In genomic region chr4:38733663-38734062, GRCh38 we compare ENCODE assay signal across 16 cellular contexts. TPM values are rescaled to one million over a fixed set of nuclear protein-coding genes. Genes with fewer than 3 reads are reported as not detected.
"Had no signal": no experiment of that assay in that cellular context is flagged by ENCODE, and none has a peak within 500 bp of the region (broad histone marks: within the 10 kb centered on the region; RNA-seq: fewer than 3 reads in every experiment).

No MANE protein-coding gene starts in this region.

- H3K4me1 ChIP-seq: psoas muscle had no signal

- DNase-seq: activated CD4-positive, alpha-beta memory T cell treated with anti-CD3 and anti-CD28 coated beads, Interleukin-2, amount 10 ng/mL, durations not matched to agents 7 days and 5 days; activated CD4-positive, CD25-positive, alpha-beta regulatory T cell treated with anti-CD3 and anti-CD28 coated beads, Interleukin-2, amount 50 U/mL, for 72 hours; activated naive CD4-positive, alpha-beta T cell treated with anti-CD3 and anti-CD28 coated beads, Interleukin-2, amount 10 ng/mL, durations not matched to agents 7 days and 5 days; amygdala; effector memory CD4-positive, alpha-beta T cell; erythroblast; kidney glomerular epithelial cell; psoas muscle; stimulated activated CD4-positive, alpha-beta T cell treated with anti-CD3 and anti-CD28 coated beads, Interleukin-2, amount 100 ng/mL, for 24 hours; stomach had no signal

- H3K4me3 ChIP-seq: hepatocyte, psoas muscle, stomach, thoracic aorta had no signal

- H3K4me3 Mint-ChIP-seq: activated CD4-positive, alpha-beta memory T cell treated with anti-CD3 and anti-CD28 coated beads, Interleukin-2, amount 10 ng/mL, durations not matched to agents 7 days and 5 days; activated naive CD4-positive, alpha-beta T cell treated with anti-CD3 and anti-CD28 coated beads, Interleukin-2, amount 10 ng/mL, durations not matched to agents 7 days and 5 days; activated T-helper 17 cell treated with anti-CD3 and anti-CD28 coated beads, Interleukin-2, amount 50 U/mL, for 72 hours; brain; mesothelial cell of epicardium had no signal

- H3K79me2 ChIP-seq: hepatocyte had no signal

- H3K36me3 ChIP-seq: stomach, thoracic aorta had no signal

- H3K27ac ChIP-seq: hepatocyte, psoas muscle, stomach, thoracic aorta had no signal

- ATAC-seq: activated T-helper 17 cell treated with anti-CD3 and anti-CD28 coated beads, Interleukin-2, amount 50 U/mL, for 72 hours; psoas muscle; sciatic nerve had no signal

- H2AFZ ChIP-seq: hepatocyte had no signal

- H3K4me1 Mint-ChIP-seq: activated T-helper 17 cell treated with anti-CD3 and anti-CD28 coated beads, Interleukin-2, amount 50 U/mL, for 72 hours had no signal

- H3K27ac Mint-ChIP-seq: activated naive CD4-positive, alpha-beta T cell treated with anti-CD3 and anti-CD28 coated beads, Interleukin-2, amount 10 ng/mL, durations not matched to agents 7 days and 5 days; brain; mesothelial cell of epicardium had no signal

- H3K4me2 ChIP-seq: hepatocyte had no signal

- H3K36me3 Mint-ChIP-seq: brain, mesothelial cell of epicardium had no signal

- H3K9me3 ChIP-seq: psoas muscle, stomach, thoracic aorta had no signal

- H3K9me3 Mint-ChIP-seq: activated T-helper 17 cell treated with anti-CD3 and anti-CD28 coated beads, Interleukin-2, amount 50 U/mL, for 72 hours had no signal

- H3K27me3 ChIP-seq: hepatocyte, stomach had no signal

- H3K27me3 Mint-ChIP-seq: activated T-helper 17 cell treated with anti-CD3 and anti-CD28 coated beads, Interleukin-2, amount 50 U/mL, for 72 hours; brain had no signal

RNA-seq across cellular contexts. Expression of gene TLR10, which starts 49.1 kb away (rescaled TPM):
- total RNA-seq: hepatocyte, mesothelial cell of epicardium had no signal
- polyA plus RNA-seq: hepatocyte had no signal
